In the genomic region with DNA sequence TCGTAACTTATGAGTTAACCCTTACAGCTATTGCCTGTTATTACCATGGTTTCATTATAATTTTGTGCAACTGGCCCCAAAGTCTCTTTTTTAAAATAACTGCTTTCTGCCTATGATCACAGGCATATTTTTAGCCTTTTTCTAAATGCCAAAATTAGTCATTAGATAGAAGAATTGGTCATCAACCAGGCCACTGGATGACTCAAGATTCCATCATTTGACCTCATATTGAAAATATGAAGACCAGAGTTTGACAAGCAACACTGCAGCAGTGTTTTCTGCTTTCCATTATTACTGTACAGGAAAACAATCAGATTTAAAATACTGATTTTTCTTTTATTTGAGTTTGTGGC, we compare ENCODE assay signal across 12 cellular contexts. TPM values are rescaled to one million over a fixed set of nuclear protein-coding genes. Genes with fewer than 3 reads are reported as not detected.
DNase-seq lines count a peak whose midpoint lies in the region; ATAC-seq, FAIRE-seq and TF ChIP-seq lines count a peak whose summit lies in the region.
"Had no signal": no experiment of that assay in that cellular context is flagged by ENCODE, and none has a peak within 500 bp of the region (broad histone marks: within the 10 kb centered on the region; RNA-seq: fewer than 3 reads in every experiment).

No MANE protein-coding gene starts in this region.

- no peak overlapping the region for H3K9ac ChIP-seq in keratinocyte (ENCODE audit: control insufficient read depth, extremely low read depth, insufficient read depth, low read length)

- peak overlapping the region; percentile 14 for H3K27ac ChIP-seq in keratinocyte (ENCODE audit: control insufficient read depth, insufficient read depth, low read length)

- no peaks in the 10 kb centered on the region for H3K36me3 ChIP-seq in keratinocyte (ENCODE audit: control insufficient read depth in 2 of 2, extremely low read depth in 1 of 2, insufficient read depth in 2 of 2, low read length in 2 of 2)
- H3K36me3 ChIP-seq: tibial nerve had no signal

- no peaks in the 10 kb centered on the region for H3K9me3 ChIP-seq in keratinocyte (ENCODE audit: control insufficient read depth, low read depth, low read length)
- H3K9me3 ChIP-seq: tibial nerve had no signal

- intact Hi-C loops in activated CD4-positive, alpha-beta memory T cell treated with anti-CD3 and anti-CD28 coated beads for 36 hours (cut with micrococcal nuclease): loop anchor here (1.0 to 5.0 kb wide), 2 partner anchors 116 to 133 kb away; no protein-coding TSS in a partner anchor

- H3K79me2 ChIP-seq in keratinocyte (ENCODE audit: control insufficient read depth, insufficient read depth, low read length): no peaks in the 10 kb centered on the region

- POLR2A ChIA-PET in activated CD4-positive, alpha-beta memory T cell treated with anti-CD3 and anti-CD28 coated beads for 36 hours (lab: Charles Lee): no interaction called here

- no peaks in the 10 kb centered on the region for H3K36me3 Mint-ChIP-seq in activated CD4-positive, alpha-beta memory T cell treated with anti-CD3 and anti-CD28 coated beads for 36 hours

- peak; percentile 79 for DNase-seq in AG20443 (ENCODE audit: low spot score)
- DNase-seq in amniotic stem cell (lab: John Stamatoyannopoulos, UW): peak; percentile 78
- DNase-seq in keratinocyte (ENCODE audit: low read depth, low spot score): peak; percentile 41
- DNase-seq in activated CD4-positive, alpha-beta T cell treated with anti-CD3 and anti-CD28 coated beads for 1 hour: no peak
- no peak for DNase-seq in DMS79 treated with DMSO at 0.1 percent for 48 hours (lab: John Stamatoyannopoulos, UW)
- DNase-seq in activated CD8-positive, alpha-beta memory T cell treated with anti-CD3 and anti-CD28 coated beads for 24 hours: no peak
- no peak for DNase-seq in activated CD4-positive, alpha-beta memory T cell treated with anti-CD3 and anti-CD28 coated beads for 36 hours
- DNase-seq: activated effector memory CD4-positive, alpha-beta T cell treated with anti-CD3 and anti-CD28 coated beads, Interleukin-2, amount 50 U/mL, for 16 hours; Calu3 had no signal

- H3K4me1 ChIP-seq in keratinocyte (ENCODE audit: control insufficient read depth, extremely low read depth, insufficient read depth, low read length): peaks cover 17% of the 10 kb centered on the region

- peak overlapping the region; percentile 66 for H3K4me2 ChIP-seq in keratinocyte (ENCODE audit: control insufficient read depth, extremely low read depth, insufficient read depth, low read depth, low read length)

- peak; percentile 87 for FAIRE-seq in keratinocyte (lab: Jason Lieb, UNC)

- CTCF ChIA-PET in activated CD4-positive, alpha-beta memory T cell treated with anti-CD3 and anti-CD28 coated beads for 36 hours (lab: Charles Lee): no interaction called here

- no peak overlapping the region for H3K4me3 Mint-ChIP-seq in activated CD4-positive, alpha-beta memory T cell treated with anti-CD3 and anti-CD28 coated beads for 36 hours

- peaks cover 4% of the 10 kb centered on the region for H3K4me1 Mint-ChIP-seq in activated CD4-positive, alpha-beta memory T cell treated with anti-CD3 and anti-CD28 coated beads for 36 hours (ENCODE audit: low read depth)

- H3K9me3 Mint-ChIP-seq in activated CD4-positive, alpha-beta memory T cell treated with anti-CD3 and anti-CD28 coated beads for 36 hours: no peaks in the 10 kb centered on the region

- no peak overlapping the region for H3K27ac Mint-ChIP-seq in activated CD4-positive, alpha-beta memory T cell treated with anti-CD3 and anti-CD28 coated beads for 36 hours

- H3K9me1 ChIP-seq in keratinocyte (ENCODE audit: control insufficient read depth, extremely low read depth, insufficient read depth, low read length): no peaks in the 10 kb centered on the region

- TF ChIP-seq CTCF in keratinocyte (optimal IDR thresholded peaks at IDR 0.05 in 1 of 3, IDR thresholded peaks at IDR 0.05 in 1 of 3, conservative IDR thresholded peaks at IDR 0.05 in 1 of 3; ENCODE audit: extremely low read depth in 1 of 3, insufficient read depth in 2 of 3, low read length in 3 of 3): no peak

- dilution Hi-C loops in keratinocyte (cut with MboI; ENCODE audit: extremely low pct_ligation_motif_present, low sequenced_read_pairs): no loop called here

- H4K20me1 ChIP-seq in keratinocyte (ENCODE audit: control insufficient read depth, extremely low read depth, insufficient read depth, low read length): no peaks in the 10 kb centered on the region

- peak; percentile 59 for ATAC-seq in HG02759 (IDR thresholded peaks at IDR 0.05; ENCODE audit: unreplicated experiment)

- H3K27me3 Mint-ChIP-seq in activated CD4-positive, alpha-beta memory T cell treated with anti-CD3 and anti-CD28 coated beads for 36 hours: no peaks in the 10 kb centered on the region

- H3K4me3 ChIP-seq in keratinocyte (ENCODE audit: control insufficient read depth in 2 of 3, extremely low read depth in 1 of 3, insufficient read depth in 2 of 3, low read depth in 1 of 3, low read length in 3 of 3): peak overlapping the region in 1 of 3 experiments; percentile 35
- H3K4me3 ChIP-seq: tibial nerve had no signal

- H3K27me3 ChIP-seq in keratinocyte (ENCODE audit: control insufficient read depth, extremely low read depth, insufficient read depth, low read length): no peaks in the 10 kb centered on the region
- H3K27me3 ChIP-seq: tibial nerve had no signal

- H2AFZ ChIP-seq in keratinocyte (ENCODE audit: control insufficient read depth, low read length): no peak overlapping the region

RNA-seq across cellular contexts. Expression of gene OTOGL, which starts 54.7 kb away (rescaled TPM):
- polyA plus RNA-seq in keratinocyte: 0.01 to 0.08 TPM (median 0.01 TPM) in 3 replicates
- not detected for polyA plus RNA-seq in keratinocyte (2011; ENCODE audit: low read depth)
- 0.02 TPM in 1 of 2 replicates, not detected in the other for polyA plus RNA-seq in keratinocyte (2011; cell fraction: cytosol; rRNA removed)
- polyA plus RNA-seq in keratinocyte (2011; cell fraction: nucleus; rRNA removed): 0.06 and 0.07 TPM in 2 replicates
- not detected in 2 replicates for polyA plus RNA-seq in keratinocyte (2012; ENCODE audit: low replicate concordance)
- polyA minus RNA-seq in keratinocyte: 0.03 TPM in 1 of 3 replicates, not detected in the others
- not detected for polyA minus RNA-seq in keratinocyte (2011; cell fraction: cytosol; rRNA and poly(A)+ RNA removed)
- not detected in 2 replicates for polyA minus RNA-seq in keratinocyte (2011; cell fraction: nucleus; rRNA and poly(A)+ RNA removed)
- total RNA-seq in activated CD4-positive, alpha-beta memory T cell treated with anti-CD3 and anti-CD28 coated beads for 36 hours: not detected
- total RNA-seq: mesenteric fat pad had no signal

Comparison
In these comparisons a context has a peak if more than half of its experiments do, and no peak if none do; other contexts are left out.
1. DNase-seq: peak in AG20443 (single experiment), amniotic stem cell (single experiment) and keratinocyte (single experiment); none in activated CD4-positive, alpha-beta T cell treated with anti-CD3 and anti-CD28 coated beads for 1 hour (single experiment), DMS79 treated with DMSO at 0.1 percent for 48 hours (single experiment), activated CD8-positive, alpha-beta memory T cell treated with anti-CD3 and anti-CD28 coated beads for 24 hours (single experiment) and activated CD4-positive, alpha-beta memory T cell treated with anti-CD3 and anti-CD28 coated beads for 36 hours (single experiment).